In genomic region chr6:139540276-139540675, GRCh38 we compare ENCODE assay signal across 8 cellular contexts.
A peak's percentile ranks its signal among the peaks of the same experiment; 100 is the strongest.
DNase-seq lines count a peak whose midpoint lies in the region; ATAC-seq, FAIRE-seq and TF ChIP-seq lines count a peak whose summit lies in the region.

No MANE protein-coding gene starts in this region.

- H3K9ac ChIP-seq in K562 (ENCODE audit: insufficient read depth in 1 of 2, low read depth in 2 of 2, low read length in 2 of 2): no peak overlapping the region

- no peak overlapping the region for H3K4me2 ChIP-seq in K562 (ENCODE audit: insufficient read depth, low read length)

- H3K27me3 ChIP-seq in RWPE2 (ENCODE audit: insufficient read depth, poor library complexity, severe bottlenecking) (no peaks in the 10 kb centered on the region), K562 (ENCODE audit: control insufficient read depth in 2 of 2, insufficient read depth in 2 of 2, low read length in 2 of 2) (no peaks in the 10 kb centered on the region)

- no peak for TF ChIP-seq RAD21 in K562 (CRISPR knock-in tag; conservative IDR thresholded peaks at IDR 0.05 in 1 of 2, IDR thresholded peaks at IDR 0.05 in 1 of 2)

- TF ChIP-seq EP300 in K562 (IDR thresholded peaks at IDR 0.05; ENCODE audit: low read length): no peak

- H3K4me1 ChIP-seq in RWPE2 (ENCODE audit: insufficient read depth, poor library complexity, severe bottlenecking) (peaks cover 11% of the 10 kb centered on the region), K562 (replicated peaks in 1 of 2; ENCODE audit: control insufficient read depth in 2 of 2, insufficient read depth in 2 of 2, low read length in 2 of 2) (peaks cover 5 to 11% of the 10 kb centered on the region in 2 experiments; a peak in 4 of 5 replicates)

- H2AFZ ChIP-seq in K562 (ENCODE audit: low read depth, low read length): peak overlapping the region; percentile 61

- DNase-seq in ACHN (peak; percentile 55), RWPE2 (ENCODE audit: low spot score) (no peak), K562 (ENCODE audit: extremely low read depth in 1 of 4, low spot score in 3 of 4) (no peak), renal cortical epithelial cell (ENCODE audit: low read depth) (peak; percentile 82), head of caudate nucleus (no peak), NCI-H69 (lab: John Stamatoyannopoulos, UW) (no peak)
- no peak for DNase-seq in activated CD4-positive, CD25-positive, alpha-beta regulatory T cell treated with anti-CD3 and anti-CD28 coated beads, Interleukin-2, amount 50 U/mL, for 72 hours

- no peak for FAIRE-seq in K562 (lab: Jason Lieb, UNC)

- no peaks in the 10 kb centered on the region for H4K20me1 ChIP-seq in K562 (replicated peaks; ENCODE audit: control insufficient read depth, insufficient read depth, low read length)

- no peaks in the 10 kb centered on the region for H3K9me1 ChIP-seq in K562 (ENCODE audit: control insufficient read depth, insufficient read depth, low read length)

- POLR2A ChIA-PET in K562 (lab: Yijun Ruan, JAX): no interaction called here

- WGBS in K562 (ENCODE audit: insufficient coverage, low coverage, missing lambda C conversion rate): 54% methylated on average over 5 of the region's 5 CpGs

- in situ Hi-C loops in ACHN (cut with HindIII; ENCODE audit: low pct_ligation_motif_present, low pct_unique_long_range_greater_than_20kb, low sequenced_read_pairs) (no loop called here), K562 (cut with MboI) (no loop called here)

- H3K9me3 ChIP-seq in RWPE2 (ENCODE audit: severe bottlenecking) (no peaks in the 10 kb centered on the region), K562 (replicated peaks; ENCODE audit: control insufficient read depth, insufficient read depth, low read depth, low read length) (no peaks in the 10 kb centered on the region)

- H3K79me2 ChIP-seq in K562 (ENCODE audit: control insufficient read depth, insufficient read depth, low read length): no peaks in the 10 kb centered on the region

- no peak for TF ChIP-seq CTCF in RWPE2 (IDR thresholded peaks at IDR 0.05; ENCODE audit: poor library complexity, severe bottlenecking)
- TF ChIP-seq CTCF in K562 (IDR thresholded peaks at IDR 0.05 in 2 of 3, conservative IDR thresholded peaks at IDR 0.05 in 1 of 3; ENCODE audit: insufficient read depth in 2 of 3, low read depth in 1 of 3, low read length in 3 of 3): no peak

- no peak overlapping the region for H3K4me3 ChIP-seq in RWPE2 (ENCODE audit: severe bottlenecking)
- H3K4me3 ChIP-seq in K562: no peak overlapping the region

- H3K36me3 ChIP-seq in RWPE2 (ENCODE audit: low read depth): no peaks in the 10 kb centered on the region
- H3K36me3 ChIP-seq in K562 (ENCODE audit: control insufficient read depth, insufficient read depth, low read length): no peaks in the 10 kb centered on the region

- intact Hi-C loops in K562 (cut with micrococcal nuclease): no loop called here
- intact Hi-C loops in head of caudate nucleus (cut with DNase I): no loop called here

- CTCF ChIA-PET in K562 (lab: Yijun Ruan, JAX; ENCODE audit: low intra/inter-chr PET ratio): no interaction called here

- BruUV-seq in K562 (replicated peaks; lab: Mats Ljungman, UMichigan): no TSS peak

- H3K27ac ChIP-seq in RWPE2 (ENCODE audit: poor library complexity, severe bottlenecking) (peak overlapping the region; percentile 42), K562 (ENCODE audit: extremely low read depth, low read depth, low read length) (no peak overlapping the region)

- ATAC-seq in GM21825 (IDR thresholded peaks at IDR 0.05; ENCODE audit: unreplicated experiment): peak; percentile 82
- ATAC-seq in RWPE2 (ENCODE audit: low read depth): peak; percentile 26; the same call in 1 of the 3 replicates
- no peak for ATAC-seq in K562

- no peak for TF ChIP-seq POLR2A in K562 (conservative IDR thresholded peaks at IDR 0.05)

TF ChIP-seq in K562, 482 proteins besides CTCF, POLR2A, EP300 and RAD21:
- TF ChIP-seq ZNF695 (CRISPR knock-in tag; IDR thresholded peaks at IDR 0.05): no peak
- TF ChIP-seq RBM14 (IDR thresholded peaks at IDR 0.05; ENCODE audit: borderline replicate concordance, insufficient read depth, low read depth, low read length): no peak
- no peak for TF ChIP-seq ARID3A (IDR thresholded peaks at IDR 0.05; ENCODE audit: borderline replicate concordance, low read depth, low read length)
- no peak for TF ChIP-seq NCOR1 (IDR thresholded peaks at IDR 0.05)

Comparison
In these comparisons a context has a peak if more than half of its experiments do, and no peak if none do; other contexts are left out.
1. DNase-seq: peak in ACHN (single experiment) and renal cortical epithelial cell (single experiment); none in RWPE2 (single experiment), K562 (0 of 4), head of caudate nucleus (0 of 42), activated CD4-positive, CD25-positive, alpha-beta regulatory T cell treated with anti-CD3 and anti-CD28 coated beads, Interleukin-2, amount 50 U/mL, for 72 hours (single experiment) and NCI-H69 (single experiment).